ENCODE assay signal across 2 cellular contexts in the genomic region with DNA sequence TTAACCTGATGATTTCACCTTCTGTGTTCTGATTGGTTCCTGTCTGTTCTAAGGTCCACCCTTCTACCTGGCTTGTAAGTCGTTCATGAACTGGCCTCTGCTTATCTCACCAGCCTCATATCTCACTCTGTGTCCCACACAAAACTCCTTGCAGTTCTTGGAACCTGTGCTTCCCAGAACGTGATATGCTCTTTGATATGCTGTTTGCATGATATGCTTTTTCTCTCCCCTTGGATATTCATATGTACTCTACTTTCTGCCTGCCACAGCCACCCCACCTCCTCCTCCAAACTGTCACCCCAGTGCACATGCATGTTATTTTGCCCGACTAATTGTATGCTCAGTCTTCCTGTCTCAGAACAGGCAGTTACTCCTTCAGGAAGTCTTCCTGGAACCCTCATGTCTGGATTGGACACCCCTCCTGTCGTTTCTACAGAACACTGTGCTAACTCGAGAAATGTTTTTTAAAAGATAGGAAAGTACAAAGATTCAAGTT.
TF ChIP-seq lines count a peak whose summit lies in the region.

No MANE protein-coding gene starts in this region.

TF ChIP-seq in HEK293, 187 proteins besides CTCF, POLR2A, EP300 and RAD21 (continued from another document):
- TF ChIP-seq ZNF548 (tag by site-specific recombination; IDR thresholded peaks at IDR 0.05) (no peak), ZNF202 (tag by site-specific recombination; IDR thresholded peaks at IDR 0.05; ENCODE audit: borderline replicate concordance) (no peak)
TF ChIP-seq in HEK293: peak in this region for 3.

TF ChIP-seq in WTC11, 78 proteins besides CTCF, POLR2A, EP300 and RAD21:
- TF ChIP-seq, protein P1, sequence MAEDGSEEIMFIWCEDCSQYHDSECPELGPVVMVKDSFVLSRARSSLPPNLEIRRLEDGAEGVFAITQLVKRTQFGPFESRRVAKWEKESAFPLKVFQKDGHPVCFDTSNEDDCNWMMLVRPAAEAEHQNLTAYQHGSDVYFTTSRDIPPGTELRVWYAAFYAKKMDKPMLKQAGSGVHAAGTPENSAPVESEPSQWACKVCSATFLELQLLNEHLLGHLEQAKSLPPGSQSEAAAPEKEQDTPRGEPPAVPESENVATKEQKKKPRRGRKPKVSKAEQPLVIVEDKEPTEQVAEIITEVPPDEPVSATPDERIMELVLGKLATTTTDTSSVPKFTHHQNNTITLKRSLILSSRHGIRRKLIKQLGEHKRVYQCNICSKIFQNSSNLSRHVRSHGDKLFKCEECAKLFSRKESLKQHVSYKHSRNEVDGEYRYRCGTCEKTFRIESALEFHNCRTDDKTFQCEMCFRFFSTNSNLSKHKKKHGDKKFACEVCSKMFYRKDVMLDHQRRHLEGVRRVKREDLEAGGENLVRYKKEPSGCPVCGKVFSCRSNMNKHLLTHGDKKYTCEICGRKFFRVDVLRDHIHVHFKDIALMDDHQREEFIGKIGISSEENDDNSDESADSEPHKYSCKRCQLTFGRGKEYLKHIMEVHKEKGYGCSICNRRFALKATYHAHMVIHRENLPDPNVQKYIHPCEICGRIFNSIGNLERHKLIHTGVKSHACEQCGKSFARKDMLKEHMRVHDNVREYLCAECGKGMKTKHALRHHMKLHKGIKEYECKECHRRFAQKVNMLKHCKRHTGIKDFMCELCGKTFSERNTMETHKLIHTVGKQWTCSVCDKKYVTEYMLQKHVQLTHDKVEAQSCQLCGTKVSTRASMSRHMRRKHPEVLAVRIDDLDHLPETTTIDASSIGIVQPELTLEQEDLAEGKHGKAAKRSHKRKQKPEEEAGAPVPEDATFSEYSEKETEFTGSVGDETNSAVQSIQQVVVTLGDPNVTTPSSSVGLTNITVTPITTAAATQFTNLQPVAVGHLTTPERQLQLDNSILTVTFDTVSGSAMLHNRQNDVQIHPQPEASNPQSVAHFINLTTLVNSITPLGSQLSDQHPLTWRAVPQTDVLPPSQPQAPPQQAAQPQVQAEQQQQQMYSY (CRISPR knock-in tag; IDR thresholded peaks at IDR 0.05), result no peak
- TF ChIP-seq ATF1 (CRISPR knock-in tag; IDR thresholded peaks at IDR 0.05), result no peak
- TF ChIP-seq, protein P2, sequence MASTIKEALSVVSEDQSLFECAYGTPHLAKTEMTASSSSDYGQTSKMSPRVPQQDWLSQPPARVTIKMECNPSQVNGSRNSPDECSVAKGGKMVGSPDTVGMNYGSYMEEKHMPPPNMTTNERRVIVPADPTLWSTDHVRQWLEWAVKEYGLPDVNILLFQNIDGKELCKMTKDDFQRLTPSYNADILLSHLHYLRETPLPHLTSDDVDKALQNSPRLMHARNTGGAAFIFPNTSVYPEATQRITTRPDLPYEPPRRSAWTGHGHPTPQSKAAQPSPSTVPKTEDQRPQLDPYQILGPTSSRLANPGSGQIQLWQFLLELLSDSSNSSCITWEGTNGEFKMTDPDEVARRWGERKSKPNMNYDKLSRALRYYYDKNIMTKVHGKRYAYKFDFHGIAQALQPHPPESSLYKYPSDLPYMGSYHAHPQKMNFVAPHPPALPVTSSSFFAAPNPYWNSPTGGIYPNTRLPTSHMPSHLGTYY (CRISPR knock-in tag; IDR thresholded peaks at IDR 0.05), result no peak
- TF ChIP-seq ZNF317 (CRISPR knock-in tag; IDR thresholded peaks at IDR 0.05; ENCODE audit: borderline replicate concordance, low read depth), result no peak
- no peak for TF ChIP-seq ESRRA (CRISPR knock-in tag; IDR thresholded peaks at IDR 0.05; ENCODE audit: borderline replicate concordance)
- TF ChIP-seq ZNF423 (CRISPR knock-in tag; IDR thresholded peaks at IDR 0.05), result no peak
